Comparison of ENCODE assay signal across 9 cellular contexts in genomic region chr11:86214710-86215109, GRCh38. TPM values are rescaled to one million over a fixed set of nuclear protein-coding genes. Genes with fewer than 3 reads are reported as not detected.
DNase-seq lines count a peak whose midpoint lies in the region; ATAC-seq and TF ChIP-seq lines count a peak whose summit lies in the region.
"Had no signal": no experiment of that assay in that cellular context is flagged by ENCODE, and none has a peak within 500 bp of the region (broad histone marks: within the 10 kb centered on the region; RNA-seq: fewer than 3 reads in every experiment).

No MANE protein-coding gene starts in this region.

- no peak overlapping the region for H3K4me3 ChIP-seq in AG10803 (ENCODE audit: low read length)
- H3K4me3 ChIP-seq in cardiac fibroblast (replicated peaks in 1 of 2; ENCODE audit: low read depth in 2 of 2, low read length in 2 of 2), result no peak overlapping the region
- H3K4me3 ChIP-seq in MG63, result no peak overlapping the region

- no peaks in the 10 kb centered on the region for H3K36me3 ChIP-seq in MG63

- ATAC-seq in GM21360 (IDR thresholded peaks at IDR 0.05; ENCODE audit: unreplicated experiment), result peak; percentile 47

- no peak for DNase-seq in AG10803 (ENCODE audit: low read depth)
- peak; percentile 21 for DNase-seq in HPDE6-E6E7 (ENCODE audit: extremely low spot score)
- DNase-seq in cardiac fibroblast (ENCODE audit: low read depth in 2 of 2), result peak in 1 of 2 donors; percentile 16
- DNase-seq in EL, result no peak
- no peak for DNase-seq in MG63
- DNase-seq in NCI-H1930 (lab: John Stamatoyannopoulos, UW), result no peak
- DNase-seq in HuH-7 (ENCODE audit: low spot score), result no peak
- DNase-seq: DND-41 had no signal

- no peaks in the 10 kb centered on the region for H3K9me3 ChIP-seq in MG63

- H3K27me3 ChIP-seq in MG63, result no peaks in the 10 kb centered on the region

- TF ChIP-seq CTCF in AG10803 (conservative IDR thresholded peaks at IDR 0.05; ENCODE audit: low read length) (peak; percentile 13; the same call in 1 of the 2 replicates), cardiac fibroblast (IDR thresholded peaks at IDR 0.05; ENCODE audit: low read depth, low read length) (peak; percentile 26)

RNA-seq across cellular contexts. Expression of gene EED, which starts 29.8 kb away (rescaled TPM):
- 18.6 and 39.0 TPM in 2 replicates for total RNA-seq in MG63 (2014; rRNA removed; shearing (Covaris generic); ENCODE audit: low replicate concordance)
